Comparison of ENCODE assay signal across 5 cellular contexts in genomic region chr19:7764157-7764556, GRCh38. TPM values are rescaled to one million over a fixed set of nuclear protein-coding genes. Genes with fewer than 3 reads are reported as not detected.
"Had no signal": no experiment of that assay in that cellular context is flagged by ENCODE, and none has a peak within 500 bp of the region (broad histone marks: within the 10 kb centered on the region; RNA-seq: fewer than 3 reads in every experiment).

No MANE protein-coding gene starts in this region.

RNA-seq across cellular contexts. Expression of gene CLEC4M, which starts 1.1 kb away (rescaled TPM):
- total RNA-seq: GM23248, H1, H9, HT-29 had no signal
- polyA plus RNA-seq: GM23248, H1, IgD-negative memory B cell had no signal

RNA-seq across cellular contexts. Expression of gene CD209, which starts 16.8 kb away (rescaled TPM):
- total RNA-seq: GM23248, H9, HT-29 had no signal
- polyA plus RNA-seq: GM23248, IgD-negative memory B cell had no signal

RNA-seq across cellular contexts. Expression of gene CLEC4G, which starts 32.2 kb away (rescaled TPM):
- total RNA-seq: GM23248, H9, HT-29 had no signal
- polyA plus RNA-seq: GM23248 had no signal
